ENCODE assay signal across 8 cellular contexts in the genomic region with DNA sequence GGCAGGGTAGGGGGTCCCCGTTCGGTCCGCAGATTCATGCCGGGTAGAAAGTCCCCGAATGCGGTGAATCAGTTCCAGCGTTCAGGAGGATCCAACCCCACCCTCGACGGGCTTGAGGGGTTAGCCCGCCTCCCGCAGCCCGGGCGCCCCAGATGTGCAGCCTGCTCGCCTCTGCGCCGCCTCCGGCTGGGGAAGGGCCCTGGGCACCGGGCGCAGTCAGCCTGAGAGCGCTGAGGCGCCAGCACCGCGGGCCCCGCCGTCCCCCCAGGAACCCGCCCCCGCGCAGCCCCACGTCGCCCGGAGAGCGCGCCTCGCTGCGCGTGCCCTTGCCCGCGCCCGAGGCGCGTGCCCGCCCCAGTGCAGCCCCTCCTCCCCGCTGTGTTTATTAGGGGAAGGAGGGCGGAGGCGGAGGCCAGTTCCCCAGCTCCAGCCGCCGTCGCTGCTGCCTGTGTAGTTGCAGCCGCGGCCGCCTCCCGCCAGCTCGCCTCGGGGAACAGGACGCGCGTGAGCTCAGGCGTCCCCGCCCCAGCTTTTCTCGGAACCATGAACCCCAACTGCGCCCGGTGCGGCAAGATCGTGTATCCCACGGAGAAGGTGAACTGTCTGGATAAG. TPM values are rescaled to one million over a fixed set of nuclear protein-coding genes. Genes with fewer than 3 reads are reported as not detected.
DNase-seq lines count a peak whose midpoint lies in the region; ATAC-seq, FAIRE-seq and TF ChIP-seq lines count a peak whose summit lies in the region.

Gene LASP1, plus strand, starts transcription at position 412 of the 612 bp plus-strand sequence. Its CDS starts 132 bp downstream, at position 544.

- POLR2A ChIA-PET in CD4-positive, alpha-beta memory T cell (lab: Charles Lee; ENCODE audit: partially characterized antibody): interaction anchor here (0.6 to 9.5 kb wide), 30 partner anchors 14 to 368 kb away, joined by 3 to 229 read pairs (median 10); partner anchors contain the start of genes CWC25, FBXO47, LASP1NB and MLLT6
- POLR2A ChIA-PET in endothelial cell of umbilical vein (lab: Charles Lee): interaction anchor here (0.5 to 3.7 kb wide), 15 partner anchors 10 to 330 kb away, joined by 3 to 28 read pairs (median 5); partner anchors contain the start of genes FBXO47 and RPL23

- DNase-seq in CD4-positive, alpha-beta memory T cell: peak; percentile 86 to 89 (median 88)
- DNase-seq in HT1080 (ENCODE audit: low read depth) (peak; percentile 77), endothelial cell of umbilical vein (ENCODE audit: low read depth, low spot score) (peak; percentile 87), middle frontal gyrus (ENCODE audit: extremely low spot score, low spot score) (peak; percentile 79)
- peak; percentile 93 for DNase-seq in activated CD8-positive, alpha-beta memory T cell treated with anti-CD3 and anti-CD28 coated beads, Interleukin-2, amount 50 U/mL, for 48 hours
- DNase-seq in stimulated activated CD8-positive, alpha-beta memory T cell treated with anti-CD3 and anti-CD28 coated beads, Interleukin-2, amount 100 ng/mL, for 48 hours (ENCODE audit: low read depth in 2 of 2): peak; percentile 83 to 91

- peak; percentile 87 for FAIRE-seq in endothelial cell of umbilical vein (lab: Jason Lieb, UNC)

- H3K27me3 ChIP-seq in CD4-positive, alpha-beta memory T cell (ENCODE audit: insufficient read depth, low read length): no peaks in the 10 kb centered on the region
- H3K27me3 ChIP-seq in OCI-LY3 (ENCODE audit: low read depth, low read length) (no peaks in the 10 kb centered on the region), endothelial cell of umbilical vein (ENCODE audit: control insufficient read depth in 2 of 2, insufficient read depth in 2 of 2, low read length in 2 of 2) (no peaks in the 10 kb centered on the region)

- peaks cover 6% of the 10 kb centered on the region for H3K36me3 ChIP-seq in CD4-positive, alpha-beta memory T cell (ENCODE audit: insufficient read depth, low read length)
- H3K36me3 ChIP-seq in OCI-LY3 (replicated peaks; ENCODE audit: low read depth, low read length) (peaks cover 6% of the 10 kb centered on the region), endothelial cell of umbilical vein (ENCODE audit: control insufficient read depth in 2 of 2, extremely low read depth in 1 of 2, insufficient read depth in 2 of 2, low read length in 2 of 2) (peaks cover 0 to 3% of the 10 kb centered on the region in 2 experiments)

- peak within 1 kb of the TSS; percentile 93 to 100 (median 98) for H3K4me3 Mint-ChIP-seq in CD4-positive, alpha-beta memory T cell

- no peaks in the 10 kb centered on the region for H3K9me1 ChIP-seq in endothelial cell of umbilical vein (replicated peaks; ENCODE audit: control insufficient read depth, extremely low read depth, insufficient read depth, low read length)

- H2AFZ ChIP-seq in OCI-LY3 (ENCODE audit: low read depth, low read length): no peak within 1 kb of the TSS
- H2AFZ ChIP-seq in endothelial cell of umbilical vein (ENCODE audit: low read depth, low read length): peak within 1 kb of the TSS; percentile 77

- no TSS peak for BruUV-seq in endothelial cell of umbilical vein (replicated peaks; lab: Mats Ljungman, UMichigan)

- no peaks in the 10 kb centered on the region for H3K9me3 ChIP-seq in CD4-positive, alpha-beta memory T cell (ENCODE audit: control insufficient read depth in 1 of 2, low read length in 2 of 2)
- H3K9me3 ChIP-seq in OCI-LY3 (ENCODE audit: insufficient read depth, low read length): no peaks in the 10 kb centered on the region
- no peaks in the 10 kb centered on the region for H3K9me3 ChIP-seq in endothelial cell of umbilical vein (replicated peaks; ENCODE audit: control insufficient read depth, insufficient read depth, low read length)

- peak within 1 kb of the TSS; percentile 89 to 99 for H3K4me3 ChIP-seq in CD4-positive, alpha-beta memory T cell (ENCODE audit: low read length in 2 of 2)
- peak within 1 kb of the TSS; percentile 99 for H3K4me3 ChIP-seq in OCI-LY3 (ENCODE audit: low read length)
- H3K4me3 ChIP-seq in endothelial cell of umbilical vein (replicated peaks in 1 of 3; ENCODE audit: insufficient read depth in 1 of 3, low read depth in 1 of 3, low read length in 3 of 3): peak within 1 kb of the TSS; percentile 81 to 93 (median 88)

- peak within 1 kb of the TSS; percentile 88 for H3K27ac ChIP-seq in CD4-positive, alpha-beta memory T cell (ENCODE audit: low read depth, low read length)
- H3K27ac ChIP-seq in OCI-LY3 (ENCODE audit: low read length): peak within 1 kb of the TSS; percentile 96
- H3K27ac ChIP-seq in endothelial cell of umbilical vein (ENCODE audit: insufficient read depth, low read depth, low read length): peak within 1 kb of the TSS; percentile 24

- H3K4me1 ChIP-seq in CD4-positive, alpha-beta memory T cell (ENCODE audit: insufficient read depth, low read length): peaks cover 53% of the 10 kb centered on the region
- peaks cover 16% of the 10 kb centered on the region for H3K4me1 ChIP-seq in OCI-LY3 (ENCODE audit: low read length)
- H3K4me1 ChIP-seq in endothelial cell of umbilical vein (ENCODE audit: control insufficient read depth, extremely low read depth, insufficient read depth, low read length): peaks cover 38% of the 10 kb centered on the region

- H3K9ac ChIP-seq in OCI-LY3 (ENCODE audit: low read length) (peak within 1 kb of the TSS; percentile 89), endothelial cell of umbilical vein (replicated peaks; ENCODE audit: extremely low read depth, insufficient read depth, low read length) (peak within 1 kb of the TSS; percentile 67)

- peak; percentile 97 for TF ChIP-seq POLR2A in endothelial cell of umbilical vein (IDR thresholded peaks at IDR 0.05; ENCODE audit: low read depth, low read length)

- no peak for TF ChIP-seq CTCF in OCI-LY3 (IDR thresholded peaks at IDR 0.05; ENCODE audit: low read depth, low read length)
- no peak for TF ChIP-seq CTCF in endothelial cell of umbilical vein (IDR thresholded peaks at IDR 0.05; ENCODE audit: extremely low read depth in 1 of 2, insufficient read depth in 1 of 2, low read depth in 1 of 2, low read length in 2 of 2)

- intact Hi-C loops in CD4-positive, alpha-beta memory T cell (cut with micrococcal nuclease): loop anchor here (1.0 to 5.0 kb wide), 10 partner anchors 16 to 284 kb away; partner anchors contain the start of genes CWC25, FBXO47, LASP1NB and RPL23
- intact Hi-C loops in endothelial cell of umbilical vein (cut with micrococcal nuclease): loop anchor here (1.0 to 5.0 kb wide), 7 partner anchors 16 to 167 kb away; partner anchors contain the start of genes FBXO47, PIP4K2B and RPL23

- H4K20me1 ChIP-seq in OCI-LY3 (ENCODE audit: insufficient read depth, low read length): peaks cover 37% of the 10 kb centered on the region
- peaks cover 6% of the 10 kb centered on the region for H4K20me1 ChIP-seq in endothelial cell of umbilical vein (replicated peaks; ENCODE audit: control insufficient read depth, extremely low read depth, insufficient read depth, low read length)

- H3K27me3 Mint-ChIP-seq in CD4-positive, alpha-beta memory T cell: peaks cover 0 to 7% of the 10 kb centered on the region in 2 donors

- peaks cover 0 to 9% (median 0%) of the 10 kb centered on the region in 8 donors for H3K9me3 Mint-ChIP-seq in CD4-positive, alpha-beta memory T cell

- H3K4me2 ChIP-seq in OCI-LY3 (ENCODE audit: low read length) (peak within 1 kb of the TSS; percentile 100), endothelial cell of umbilical vein (ENCODE audit: insufficient read depth, low read length) (peak within 1 kb of the TSS; percentile 79)

- peaks cover 4 to 37% of the 10 kb centered on the region in 2 donors for H3K36me3 Mint-ChIP-seq in CD4-positive, alpha-beta memory T cell

- dilution Hi-C loops in endothelial cell of umbilical vein (cut with MboI; ENCODE audit: extremely low pct_ligation_motif_present, low sequenced_read_pairs): no loop called here

- peak within 1 kb of the TSS; percentile 96 to 100 (median 98) for H3K27ac Mint-ChIP-seq in CD4-positive, alpha-beta memory T cell

- CTCF ChIA-PET in CD4-positive, alpha-beta memory T cell (lab: Charles Lee; ENCODE audit: partially characterized antibody): interaction anchor here (0.6 to 4.1 kb wide), 18 partner anchors 9 to 330 kb away, joined by 3 to 41 read pairs (median 6); partner anchors contain the start of genes CWC25, LASP1NB, RPL19 and RPL23
- CTCF ChIA-PET in endothelial cell of umbilical vein (lab: Charles Lee): interaction anchor here (0.9 to 4.7 kb wide), 19 partner anchors 11 to 305 kb away, joined by 3 to 37 read pairs (median 4); partner anchors contain the start of genes FBXO47, LASP1NB, MLLT6 and PSMB3

- peak; percentile 44 for ATAC-seq in GM19455 (IDR thresholded peaks at IDR 0.05; ENCODE audit: unreplicated experiment)

- peaks cover 39 to 71% (median 50%) of the 10 kb centered on the region in 4 donors for H3K4me1 Mint-ChIP-seq in CD4-positive, alpha-beta memory T cell

- H3K79me2 ChIP-seq in OCI-LY3 (ENCODE audit: low read length) (peaks cover 47% of the 10 kb centered on the region), endothelial cell of umbilical vein (ENCODE audit: control insufficient read depth, insufficient read depth, low read length) (peaks cover 47% of the 10 kb centered on the region)

TF ChIP-seq in endothelial cell of umbilical vein, 7 proteins besides CTCF, POLR2A, EP300 and RAD21:
- no peak for TF ChIP-seq GATA2 (IDR thresholded peaks at IDR 0.05; ENCODE audit: insufficient read depth, insufficient read length, low read depth, low read length)
- peak; percentile 95 for TF ChIP-seq POLR2AphosphoS5 (IDR thresholded peaks at IDR 0.05; ENCODE audit: insufficient read depth, low read depth, low read length)
- TF ChIP-seq MAX (IDR thresholded peaks at IDR 0.05; ENCODE audit: insufficient read depth, insufficient read length): no peak

RNA-seq across cellular contexts. Expression of gene LASP1, which starts in this region (rescaled TPM):
- total RNA-seq in CD4-positive, alpha-beta memory T cell: 100 to 1,000 TPM; 120 to 122 TPM
- 10 to 100 TPM; 32.1 to 65.3 TPM for polyA plus RNA-seq in CD4-positive, alpha-beta memory T cell
- 170 and 207 TPM in 2 replicates for total RNA-seq in HT1080 (2014; rRNA removed; shearing (Covaris generic))
- polyA plus RNA-seq in HT1080 (2015; cell fraction: cytosol; rRNA removed): 146 and 160 TPM in 2 replicates
- polyA plus RNA-seq in HT1080 (2015; cell fraction: nucleus; rRNA removed): 141 and 149 TPM in 2 replicates
- total RNA-seq in endothelial cell of umbilical vein: 231 and 242 TPM in 2 replicates
- polyA plus RNA-seq in endothelial cell of umbilical vein: 214 and 247 TPM in 2 replicates
- 148 and 183 TPM in 2 replicates for polyA plus RNA-seq in endothelial cell of umbilical vein (2011; cell fraction: cytosol; rRNA removed)
- 122 and 137 TPM in 2 replicates for polyA plus RNA-seq in endothelial cell of umbilical vein (2011; cell fraction: nucleus; rRNA removed)
- 177 and 200 TPM in 2 replicates for polyA plus RNA-seq in endothelial cell of umbilical vein (2012)
- 232 and 233 TPM in 2 replicates for polyA minus RNA-seq in endothelial cell of umbilical vein
- 92.4 TPM for polyA minus RNA-seq in endothelial cell of umbilical vein (2011; cell fraction: cytosol; rRNA and poly(A)+ RNA removed)
- 61.7 and 87.6 TPM in 2 replicates for polyA minus RNA-seq in endothelial cell of umbilical vein (2011; cell fraction: nucleus; rRNA and poly(A)+ RNA removed)

Comparison
In these comparisons a context has a peak if more than half of its experiments do, and no peak if none do; other contexts are left out.
1. Peak in every context shown above with its lines: DNase-seq, ATAC-seq, H3K4me3 ChIP-seq and H3K27ac ChIP-seq.
2. H3K27ac ChIP-seq: peak in every context shown above with its lines; median percentile 96 in OCI-LY3; 88 in CD4-positive, alpha-beta memory T cell; 24 in endothelial cell of umbilical vein.